In the genomic region with DNA sequence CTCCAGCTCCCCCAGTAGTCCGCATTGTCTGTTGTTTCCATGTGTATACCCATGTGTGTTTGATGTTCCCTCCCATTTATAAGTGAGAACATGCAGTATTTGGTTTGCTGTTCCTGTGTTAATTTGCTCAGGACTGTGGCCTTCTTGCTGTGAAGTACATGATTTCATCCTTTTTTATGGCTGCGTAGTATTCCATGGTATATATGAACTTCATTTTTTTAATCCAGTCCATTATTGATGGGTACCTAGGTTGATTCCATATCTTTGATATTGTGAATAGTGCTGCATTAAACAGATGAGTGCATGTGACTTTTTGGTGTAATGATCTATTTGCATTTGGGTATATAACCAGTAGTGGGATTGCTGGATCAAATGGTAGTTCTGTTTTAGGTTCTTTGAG, we compare ENCODE assay signal across 1 cellular context.
TF ChIP-seq lines count a peak whose summit lies in the region.

No MANE protein-coding gene starts in this region.

TF ChIP-seq in H1, 55 proteins besides CTCF, POLR2A, EP300 and RAD21 (continued from another document):
- TF ChIP-seq, protein P1, sequence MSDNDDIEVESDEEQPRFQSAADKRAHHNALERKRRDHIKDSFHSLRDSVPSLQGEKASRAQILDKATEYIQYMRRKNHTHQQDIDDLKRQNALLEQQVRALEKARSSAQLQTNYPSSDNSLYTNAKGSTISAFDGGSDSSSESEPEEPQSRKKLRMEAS (IDR thresholded peaks at IDR 0.05) = no peak
- TF ChIP-seq NRF1 (IDR thresholded peaks at IDR 0.05; ENCODE audit: low read depth, low read length) (no peak), KDM1A (IDR thresholded peaks at IDR 0.05; ENCODE audit: borderline replicate concordance, low read length) (peak; percentile 29; the same call in 1 of the 2 replicates)
TF ChIP-seq in H1: peak in this region for 1.
